ENCODE assay signal across 1 cellular context in genomic region chr7:37728747-37729146, GRCh38.
A peak's percentile ranks its signal among the peaks of the same experiment; 100 is the strongest.
TF ChIP-seq lines count a peak whose summit lies in the region.

No MANE protein-coding gene starts in this region.

TF ChIP-seq in GM12878, 131 proteins besides CTCF, POLR2A, EP300 and RAD21 (continued from another document):
- TF ChIP-seq ZNF687 (IDR thresholded peaks at IDR 0.05) (0 out of 2 replicates have a peak, but pooled peaks have one; percentile 35), RELB (IDR thresholded peaks at IDR 0.05; ENCODE audit: low read depth) (peak; percentile 56; the same call in 1 of the 2 replicates), MEF2B (IDR thresholded peaks at IDR 0.05; ENCODE audit: partially characterized antibody, poor library complexity, severe bottlenecking) (no peak), ZNF24 (IDR thresholded peaks at IDR 0.05) (no peak), BCL3 (IDR thresholded peaks at IDR 0.05; ENCODE audit: borderline replicate concordance, insufficient read depth, low read depth, low read length, poor library complexity, severe bottlenecking) (no peak), CREB1 (IDR thresholded peaks at IDR 0.05; ENCODE audit: low read depth) (no peak), NFIC (IDR thresholded peaks at IDR 0.05; ENCODE audit: low read depth, low read length) (peak; percentile 67; the same call in 1 of the 2 replicates), BRCA1 (IDR thresholded peaks at IDR 0.05; ENCODE audit: low read depth, low read length) (no peak), IRF4 (IDR thresholded peaks at IDR 0.05; ENCODE audit: low read depth, low read length) (0 out of 2 replicates have a peak, but pooled peaks have one; percentile 33), CREM (IDR thresholded peaks at IDR 0.05; ENCODE audit: low read depth) (peak; percentile 45; the same call in 1 of the 2 replicates), JUND (IDR thresholded peaks at IDR 0.05; ENCODE audit: low read depth, low read length) (no peak), HCFC1 (IDR thresholded peaks at IDR 0.05; ENCODE audit: low read length) (no peak), ZNF622 (IDR thresholded peaks at IDR 0.05) (no peak), REST (IDR thresholded peaks at IDR 0.05; ENCODE audit: low read depth, low read length) (no peak), NBN (IDR thresholded peaks at IDR 0.05) (no peak)
